ENCODE assay signal across 16 cellular contexts in the genomic region with DNA sequence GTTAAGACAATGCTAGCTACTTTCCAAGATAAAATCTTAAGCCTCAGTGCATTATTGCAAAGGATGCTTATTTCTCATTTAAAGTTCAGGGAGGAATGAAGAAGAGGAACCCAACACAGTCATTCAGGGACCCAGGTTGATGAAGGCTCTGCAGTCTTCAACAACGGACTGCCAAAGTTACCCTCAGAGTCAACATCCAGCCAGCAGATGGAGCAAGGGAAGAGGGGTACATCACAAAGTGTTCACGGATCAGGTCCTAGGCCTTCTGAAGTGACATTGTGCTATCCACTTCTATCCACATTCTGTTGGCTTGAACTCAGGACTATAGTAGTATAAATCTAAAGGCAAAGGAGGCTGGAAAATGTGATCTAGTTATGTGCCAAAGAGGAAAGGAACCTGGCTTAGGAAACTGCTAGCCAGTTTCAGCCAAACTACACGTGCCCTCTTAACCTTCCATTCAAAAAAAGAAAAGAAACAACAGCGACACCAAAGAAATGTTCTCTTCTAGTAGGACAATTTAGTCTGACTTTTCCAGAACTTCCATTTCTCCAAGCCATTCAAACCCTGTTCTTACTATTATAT. TPM values are rescaled to one million over a fixed set of nuclear protein-coding genes. Genes with fewer than 3 reads are reported as not detected.
DNase-seq lines count a peak whose midpoint lies in the region; ATAC-seq, FAIRE-seq and TF ChIP-seq lines count a peak whose summit lies in the region.
"Had no signal": no experiment of that assay in that cellular context is flagged by ENCODE, and none has a peak within 500 bp of the region (broad histone marks: within the 10 kb centered on the region; RNA-seq: fewer than 3 reads in every experiment).

No MANE protein-coding gene starts in this region.

- in situ Hi-C loops in K562 (cut with MboI): no loop called here

- no peaks in the 10 kb centered on the region for H3K36me3 ChIP-seq in K562 (ENCODE audit: control insufficient read depth, insufficient read depth, low read length)

- no peak overlapping the region for H3K27ac Mint-ChIP-seq in activated CD4-positive, alpha-beta T cell treated with anti-CD3 and anti-CD28 coated beads for 36 hours
- no peak overlapping the region for H3K27ac Mint-ChIP-seq in activated CD4-positive, alpha-beta T cell treated with anti-CD3 and anti-CD28 coated beads, Interleukin-2, amount 10 ng/mL, durations not matched to agents 24 days and 14 days
- H3K27ac Mint-ChIP-seq in osteocyte (ENCODE audit: unreplicated experiment): no peak overlapping the region
- no peak overlapping the region for H3K27ac Mint-ChIP-seq in immature natural killer cell
- H3K27ac Mint-ChIP-seq: progenitor cell of endocrine pancreas had no signal

- no peak overlapping the region for H3K4me2 ChIP-seq in K562 (ENCODE audit: insufficient read depth, low read length)

- no peaks in the 10 kb centered on the region for H3K36me3 Mint-ChIP-seq in activated CD4-positive, alpha-beta T cell treated with anti-CD3 and anti-CD28 coated beads for 36 hours (ENCODE audit: low read depth)
- no peaks in the 10 kb centered on the region for H3K36me3 Mint-ChIP-seq in activated CD4-positive, alpha-beta T cell treated with anti-CD3 and anti-CD28 coated beads, Interleukin-2, amount 10 ng/mL, durations not matched to agents 24 days and 14 days (ENCODE audit: low read depth)
- H3K36me3 Mint-ChIP-seq in osteocyte (ENCODE audit: unreplicated experiment) (no peaks in the 10 kb centered on the region), immature natural killer cell (no peaks in the 10 kb centered on the region)

- BruUV-seq in K562 (replicated peaks; lab: Mats Ljungman, UMichigan): no TSS peak

- TF ChIP-seq POLR2A in K562 (conservative IDR thresholded peaks at IDR 0.05): no peak

- no peak overlapping the region for H2AFZ ChIP-seq in K562 (ENCODE audit: low read depth, low read length)

- H3K9me3 ChIP-seq in K562 (replicated peaks; ENCODE audit: control insufficient read depth, insufficient read depth, low read depth, low read length): no peaks in the 10 kb centered on the region

- intact Hi-C loops in activated CD4-positive, alpha-beta T cell treated with anti-CD3 and anti-CD28 coated beads for 36 hours (cut with DNase I, micrococcal nuclease): no loop called here
- intact Hi-C loops in activated CD4-positive, alpha-beta T cell treated with anti-CD3 and anti-CD28 coated beads, Interleukin-2, amount 10 ng/mL, durations not matched to agents 24 days and 14 days (cut with micrococcal nuclease): no loop called here
- intact Hi-C loops in K562 (cut with micrococcal nuclease): no loop called here

- peak; percentile 81 for FAIRE-seq in K562 (lab: Jason Lieb, UNC)
- FAIRE-seq in D721Med (lab: Jason Lieb, UNC): no peak
- FAIRE-seq: endometrium had no signal

- no peak for TF ChIP-seq EP300 in K562 (IDR thresholded peaks at IDR 0.05; ENCODE audit: low read length)

- no peaks in the 10 kb centered on the region for H4K20me1 ChIP-seq in K562 (replicated peaks; ENCODE audit: control insufficient read depth, insufficient read depth, low read length)

- CTCF ChIA-PET in activated CD4-positive, alpha-beta T cell treated with anti-CD3 and anti-CD28 coated beads for 36 hours (lab: Charles Lee): no interaction called here
- CTCF ChIA-PET in K562 (lab: Yijun Ruan, JAX; ENCODE audit: low intra/inter-chr PET ratio): no interaction called here

- H3K79me2 ChIP-seq in K562 (ENCODE audit: control insufficient read depth, insufficient read depth, low read length): no peaks in the 10 kb centered on the region

- TF ChIP-seq RAD21 in K562 (CRISPR knock-in tag; conservative IDR thresholded peaks at IDR 0.05 in 1 of 2, IDR thresholded peaks at IDR 0.05 in 1 of 2): peak in 1 of 2 experiments; percentile 36; a peak in 2 of 4 replicates

- no peaks in the 10 kb centered on the region for H3K9me3 Mint-ChIP-seq in activated CD4-positive, alpha-beta T cell treated with anti-CD3 and anti-CD28 coated beads for 36 hours (ENCODE audit: low read depth)
- no peaks in the 10 kb centered on the region for H3K9me3 Mint-ChIP-seq in activated CD4-positive, alpha-beta T cell treated with anti-CD3 and anti-CD28 coated beads, Interleukin-2, amount 10 ng/mL, durations not matched to agents 24 days and 14 days
- H3K9me3 Mint-ChIP-seq in osteocyte (ENCODE audit: unreplicated experiment) (no peaks in the 10 kb centered on the region), immature natural killer cell (peaks cover 0 to 9% (median under 1%) of the 10 kb centered on the region in 6 donors)

- no peak overlapping the region for H3K27ac ChIP-seq in K562 (ENCODE audit: extremely low read depth, low read depth, low read length)

- H3K4me3 ChIP-seq in K562: no peak overlapping the region

- no peak overlapping the region for H3K9ac ChIP-seq in K562 (ENCODE audit: insufficient read depth in 1 of 2, low read depth in 2 of 2, low read length in 2 of 2)

- no peaks in the 10 kb centered on the region for H3K9me1 ChIP-seq in K562 (ENCODE audit: control insufficient read depth, insufficient read depth, low read length)

- H3K27me3 Mint-ChIP-seq in activated CD4-positive, alpha-beta T cell treated with anti-CD3 and anti-CD28 coated beads for 36 hours: peaks cover 20% of the 10 kb centered on the region
- H3K27me3 Mint-ChIP-seq in activated CD4-positive, alpha-beta T cell treated with anti-CD3 and anti-CD28 coated beads, Interleukin-2, amount 10 ng/mL, durations not matched to agents 24 days and 14 days: peaks cover 2% of the 10 kb centered on the region
- H3K27me3 Mint-ChIP-seq in osteocyte (ENCODE audit: unreplicated experiment) (peaks cover 33% of the 10 kb centered on the region), immature natural killer cell (ENCODE audit: low read depth in 3 of 3) (peaks cover 0 to 2% (median 0%) of the 10 kb centered on the region in 3 donors)
- H3K27me3 Mint-ChIP-seq: progenitor cell of endocrine pancreas had no signal

- H3K4me1 Mint-ChIP-seq in activated CD4-positive, alpha-beta T cell treated with anti-CD3 and anti-CD28 coated beads for 36 hours: no peaks in the 10 kb centered on the region
- no peaks in the 10 kb centered on the region for H3K4me1 Mint-ChIP-seq in activated CD4-positive, alpha-beta T cell treated with anti-CD3 and anti-CD28 coated beads, Interleukin-2, amount 10 ng/mL, durations not matched to agents 24 days and 14 days
- no peaks in the 10 kb centered on the region for H3K4me1 Mint-ChIP-seq in osteocyte (ENCODE audit: unreplicated experiment)
- no peaks in the 10 kb centered on the region for H3K4me1 Mint-ChIP-seq in immature natural killer cell

- H3K4me3 Mint-ChIP-seq in activated CD4-positive, alpha-beta T cell treated with anti-CD3 and anti-CD28 coated beads for 36 hours: no peak overlapping the region
- no peak overlapping the region for H3K4me3 Mint-ChIP-seq in activated CD4-positive, alpha-beta T cell treated with anti-CD3 and anti-CD28 coated beads, Interleukin-2, amount 10 ng/mL, durations not matched to agents 24 days and 14 days
- H3K4me3 Mint-ChIP-seq in osteocyte (ENCODE audit: unreplicated experiment): no peak overlapping the region
- no peak overlapping the region for H3K4me3 Mint-ChIP-seq in immature natural killer cell

- POLR2A ChIA-PET in activated CD4-positive, alpha-beta T cell treated with anti-CD3 and anti-CD28 coated beads for 36 hours (lab: Charles Lee): no interaction called here
- POLR2A ChIA-PET in K562 (lab: Yijun Ruan, JAX): interaction anchor here (0.7 kb wide), 1 partner anchor 193 kb away, joined by 3 read pairs; no protein-coding TSS in a partner anchor

- H3K4me1 ChIP-seq in K562 (replicated peaks in 1 of 2; ENCODE audit: control insufficient read depth in 2 of 2, insufficient read depth in 2 of 2, low read length in 2 of 2): no peaks in the 10 kb centered on the region

- no peaks in the 10 kb centered on the region for H3K27me3 ChIP-seq in K562 (ENCODE audit: control insufficient read depth in 2 of 2, insufficient read depth in 2 of 2, low read length in 2 of 2)

- TF ChIP-seq CTCF in K562 (IDR thresholded peaks at IDR 0.05 in 2 of 3, conservative IDR thresholded peaks at IDR 0.05 in 1 of 3; ENCODE audit: insufficient read depth in 2 of 3, low read depth in 1 of 3, low read length in 3 of 3) (peak; percentile 23 to 41 (median 36); a peak in 3 of 6 replicates), osteocyte (IDR thresholded peaks at IDR 0.05) (peak; percentile 20), D721Med (IDR thresholded peaks at IDR 0.05; ENCODE audit: insufficient read depth, missing control alignments) (no peak)

- 0% methylated on average over 4 of the region's 4 CpGs for WGBS in K562 (ENCODE audit: insufficient coverage, low coverage, missing lambda C conversion rate)

- ATAC-seq in activated CD4-positive, alpha-beta T cell treated with anti-CD3 and anti-CD28 coated beads for 36 hours: no peak
- ATAC-seq in K562 (peak; percentile 84), GM19351 (IDR thresholded peaks at IDR 0.05; ENCODE audit: unreplicated experiment) (no peak)

- DNase-seq in activated CD4-positive, alpha-beta T cell treated with anti-CD3 and anti-CD28 coated beads for 36 hours: peak; percentile 20
- DNase-seq in activated CD4-positive, alpha-beta T cell treated with anti-CD3 and anti-CD28 coated beads, Interleukin-2, amount 10 ng/mL, durations not matched to agents 24 days and 14 days: no peak
- DNase-seq in NAMALWA (ENCODE audit: low spot score) (peak; percentile 21), K562 (ENCODE audit: extremely low read depth in 1 of 4, low spot score in 3 of 4) (peak in 1 of 4 experiments; percentile 25), osteocyte (ENCODE audit: extremely low spot score, unreplicated experiment) (no peak), D721Med (ENCODE audit: insufficient read length, low spot score) (no peak), immature natural killer cell (no peak)
- DNase-seq: activated CD8-positive, alpha-beta memory T cell treated with anti-CD3 and anti-CD28 coated beads, Interleukin-2, amount 50 U/mL, for 4 hours; AML-193; aorta; NCI-H1048; NK-92 treated with Interleukin-12 subunit alpha and Interleukin-12 subunit beta, amount 100 ng/mL, for 24 hours; stimulated activated CD4-positive, alpha-beta T cell treated with anti-CD3 and anti-CD28 coated beads, Interleukin-4, amount 100 ng/mL, for 4 hours had no signal

RNA-seq across cellular contexts. Expression of a gene that starts 28.8 kb away (rescaled TPM):
- total RNA-seq in activated CD4-positive, alpha-beta T cell treated with anti-CD3 and anti-CD28 coated beads for 36 hours: not detected
- not detected in 2 replicates for total RNA-seq in activated CD4-positive, alpha-beta T cell treated with anti-CD3 and anti-CD28 coated beads, Interleukin-2, amount 10 ng/mL, durations not matched to agents 24 days and 14 days
- not detected in 2 replicates for total RNA-seq in K562 (2011; cell fraction: chromatin; rRNA removed; ENCODE audit: low replicate concordance)
- total RNA-seq in K562 (2011; cell fraction: nucleolus; rRNA removed): not detected in 2 replicates
- total RNA-seq in K562 (2011; cell fraction: nucleoplasm; rRNA removed): not detected in 2 replicates
- total RNA-seq in K562 (2014; rRNA removed): not detected in 2 replicates
- not detected in 2 replicates for total RNA-seq in K562 (2014; rRNA removed; fragmentation: Illumina TruSeq; extraction: Trizol)
- not detected in 2 replicates for total RNA-seq in K562 (2015; rRNA removed; fragmentation: Illumina TruSeq; extraction: Trizol)
- total RNA-seq in K562 (2021): not detected in 2 replicates
- not detected in 2 replicates for polyA plus RNA-seq in K562 (2011; rRNA removed)
- polyA plus RNA-seq in K562 (2011; cell fraction: cytosol; rRNA removed): not detected in 2 replicates
- polyA plus RNA-seq in K562 (2011; cell fraction: nucleus; rRNA removed): not detected in 2 replicates
- polyA plus RNA-seq in K562 (2012): not detected in 2 replicates
- not detected in 2 replicates for polyA plus RNA-seq in K562 (2014; fragmentation: Illumina TruSeq; extraction: Trizol)
- polyA plus RNA-seq in K562 (2014; fragmentation: Nextera tagmentation; extraction: Ambion mirVana): not detected
- polyA plus RNA-seq in K562 (2014; rRNA removed): not detected in 2 replicates
- polyA minus RNA-seq in K562 (2011; rRNA and poly(A)+ RNA removed): not detected in 2 replicates
- not detected in 2 replicates for polyA minus RNA-seq in K562 (2011; cell fraction: cytosol; rRNA and poly(A)+ RNA removed)
- not detected in 2 replicates for polyA minus RNA-seq in K562 (2011; cell fraction: nucleus; rRNA and poly(A)+ RNA removed)
- total RNA-seq in osteocyte: not detected in 2 replicates
- not detected for polyA plus RNA-seq in immature natural killer cell

Comparison
In these comparisons a context has a peak if more than half of its experiments do, and no peak if none do; other contexts are left out.
1. DNase-seq: peak in activated CD4-positive, alpha-beta T cell treated with anti-CD3 and anti-CD28 coated beads for 36 hours (single experiment) and NAMALWA (single experiment); none in activated CD4-positive, alpha-beta T cell treated with anti-CD3 and anti-CD28 coated beads, Interleukin-2, amount 10 ng/mL, durations not matched to agents 24 days and 14 days (single experiment), osteocyte (single experiment), D721Med (single experiment) and immature natural killer cell (0 of 3).